In the genomic region with DNA sequence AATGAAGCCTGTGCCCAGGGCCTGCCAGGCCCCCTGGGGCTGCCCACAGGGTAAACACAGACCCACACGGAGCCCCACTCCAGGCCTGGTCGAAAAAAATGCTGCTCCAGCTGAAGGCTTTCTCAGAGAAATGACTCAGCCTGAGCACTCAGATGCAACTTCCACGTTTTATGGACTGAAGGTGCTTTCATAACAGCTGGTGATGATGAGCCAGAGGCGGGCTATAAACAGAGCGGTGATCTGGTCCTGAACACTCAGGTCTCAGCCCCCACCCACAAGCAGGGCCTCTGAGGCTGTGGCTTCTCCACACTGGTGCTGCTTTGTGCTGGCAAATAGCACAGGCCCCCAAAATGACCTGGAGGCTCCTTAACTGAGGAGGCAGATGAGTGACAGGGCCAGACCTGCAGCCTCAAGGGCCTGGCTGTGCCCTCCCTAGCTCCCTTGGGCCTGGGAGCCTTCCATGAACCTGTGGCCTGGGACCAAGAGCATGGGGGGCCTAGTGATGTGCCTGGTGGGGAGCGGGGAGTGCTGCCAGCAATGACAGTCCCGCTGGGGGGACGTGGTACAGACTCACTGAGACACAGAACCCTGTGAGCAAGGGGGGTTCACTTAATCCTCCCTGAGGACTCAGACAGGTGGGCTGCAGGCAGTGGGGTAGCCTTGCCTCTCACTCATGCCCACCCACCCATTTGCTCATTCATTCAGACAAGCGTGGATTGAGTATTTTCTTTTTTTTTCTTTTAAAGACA, we compare ENCODE assay signal across 8 cellular contexts. TPM values are rescaled to one million over a fixed set of nuclear protein-coding genes. Genes with fewer than 3 reads are reported as not detected.
DNase-seq lines count a peak whose midpoint lies in the region; ATAC-seq and TF ChIP-seq lines count a peak whose summit lies in the region.

No MANE protein-coding gene starts in this region.

- no peak for TF ChIP-seq POLR2A in adrenal gland (IDR thresholded peaks at IDR 0.05)

- H3K9me3 Mint-ChIP-seq in naive thymus-derived CD4-positive, alpha-beta T cell = peaks cover 0 to 1% (median 0%) of the 10 kb centered on the region in 11 donors

- POLR2A ChIA-PET in naive thymus-derived CD4-positive, alpha-beta T cell (lab: Charles Lee) = interaction anchor here (0.7 kb wide), 1 partner anchor 396 kb away, joined by 3 read pairs; no protein-coding TSS in a partner anchor

- peak overlapping the region in 1 of 5 donors; percentile 69 for H3K27ac ChIP-seq in adrenal gland
- no peak overlapping the region for H3K27ac ChIP-seq in naive thymus-derived CD4-positive, alpha-beta T cell (ENCODE audit: low read depth, low read length)

- 67 to 88% (median 69%) methylated on average over 4 to 9 of the region's 9 CpGs for WGBS in adrenal gland, 4 donors

- peak; percentile 84 for ATAC-seq in HG02623 (IDR thresholded peaks at IDR 0.05; ENCODE audit: unreplicated experiment)
- ATAC-seq in naive thymus-derived CD4-positive, alpha-beta T cell = peak; percentile 90

- TF ChIP-seq CTCF in adrenal gland (IDR thresholded peaks at IDR 0.05) = no peak

- H3K4me3 ChIP-seq in adrenal gland = no peak overlapping the region
- no peak overlapping the region for H3K4me3 ChIP-seq in naive thymus-derived CD4-positive, alpha-beta T cell (ENCODE audit: low read length)

- no peaks in the 10 kb centered on the region for H3K27me3 Mint-ChIP-seq in naive thymus-derived CD4-positive, alpha-beta T cell

- intact Hi-C loops in adrenal gland (cut with DNase I) = no loop called here
- intact Hi-C loops in naive thymus-derived CD4-positive, alpha-beta T cell (cut with micrococcal nuclease) = no loop called here

- no peaks in the 10 kb centered on the region for H3K27me3 ChIP-seq in adrenal gland
- no peaks in the 10 kb centered on the region for H3K27me3 ChIP-seq in naive thymus-derived CD4-positive, alpha-beta T cell (ENCODE audit: control insufficient read depth in 2 of 2, insufficient read depth in 2 of 2, low read length in 2 of 2)

- H3K36me3 ChIP-seq in adrenal gland (replicated peaks in 1 of 2) = no peaks in the 10 kb centered on the region
- H3K36me3 ChIP-seq in naive thymus-derived CD4-positive, alpha-beta T cell (ENCODE audit: control insufficient read depth in 2 of 3, insufficient read depth in 3 of 3, low read length in 3 of 3) = no peaks in the 10 kb centered on the region

- peak overlapping the region in 1 of 10 donors; percentile 58 for H3K4me3 Mint-ChIP-seq in naive thymus-derived CD4-positive, alpha-beta T cell

- DNase-seq in stimulated activated CD4-positive, alpha-beta T cell treated with anti-CD3 and anti-CD28 coated beads, Interleukin-15, amount 100 ng/mL, for 48 hours (ENCODE audit: low read depth in 2 of 2) = peak; percentile 65
- DNase-seq in stimulated activated CD4-positive, alpha-beta T cell treated with anti-CD3 and anti-CD28 coated beads, Interleukin-4, amount 100 ng/mL, for 4 hours = no peak
- peak; percentile 10 for DNase-seq in NCI-H2171 (lab: John Stamatoyannopoulos, UW)
- peak in 6 of 7 donors; percentile 33 to 58 (median 50) for DNase-seq in adrenal gland
- DNase-seq in naive thymus-derived CD4-positive, alpha-beta T cell = peak in 1 of 9 donors; percentile 61
- no peak for DNase-seq in NCI-H2196 treated with DMSO at 0.1 percent for 48 hours (lab: John Stamatoyannopoulos, UW; ENCODE audit: unreplicated experiment)
- no peak for DNase-seq in putamen (ENCODE audit: low spot score)

- H3K27ac Mint-ChIP-seq in naive thymus-derived CD4-positive, alpha-beta T cell = peak overlapping the region in 1 of 9 donors; percentile 91

- H3K4me1 Mint-ChIP-seq in naive thymus-derived CD4-positive, alpha-beta T cell = peaks cover 0 to 60% (median 6%) of the 10 kb centered on the region in 7 donors

- CTCF ChIA-PET in naive thymus-derived CD4-positive, alpha-beta T cell (lab: Charles Lee) = no interaction called here

- peaks cover 0 to 33% (median 0%) of the 10 kb centered on the region in 5 donors for H3K36me3 Mint-ChIP-seq in naive thymus-derived CD4-positive, alpha-beta T cell

- H3K4me1 ChIP-seq in adrenal gland (replicated peaks in 1 of 2) = peaks cover 0 to 5% of the 10 kb centered on the region in 2 donors
- H3K4me1 ChIP-seq in naive thymus-derived CD4-positive, alpha-beta T cell (ENCODE audit: control insufficient read depth in 2 of 2, insufficient read depth in 2 of 2, low read length in 2 of 2) = peaks cover 0 to under 1% of the 10 kb centered on the region in 2 donors

- no peaks in the 10 kb centered on the region for H3K9me3 ChIP-seq in adrenal gland (replicated peaks in 1 of 3)
- no peaks in the 10 kb centered on the region for H3K9me3 ChIP-seq in naive thymus-derived CD4-positive, alpha-beta T cell (ENCODE audit: control insufficient read depth in 2 of 3, low read length in 3 of 3)

RNA-seq across cellular contexts. Expression of gene FURIN, which starts 23.0 kb away (rescaled TPM):
- 100 to 1,000 TPM in 1 of 8 donors, 10 to 100 TPM in 7; 38.7 to 119 (median 50.0) TPM for total RNA-seq in adrenal gland
- 10 to 100 TPM; 11.5 to 29.3 (median 24.7) TPM for polyA plus RNA-seq in adrenal gland
- total RNA-seq in naive thymus-derived CD4-positive, alpha-beta T cell = 100 to 1,000 TPM in 1 of 5 experiments, 10 to 100 TPM in 4; 31.8 to 516 (median 58.9) TPM
- polyA plus RNA-seq in naive thymus-derived CD4-positive, alpha-beta T cell = 1 to 10 TPM; 2.0 to 4.0 TPM

RNA-seq across cellular contexts. Expression of gene FES, which starts 38.9 kb away (rescaled TPM):
- total RNA-seq in adrenal gland = 10 to 100 TPM; 15.3 to 82.3 (median 27.7) TPM
- polyA plus RNA-seq in adrenal gland = 10 to 100 TPM in 2 of 3 donors, 1 to 10 TPM in 1; 2.3 to 32.9 (median 19.5) TPM
- 10 to 100 TPM in 2 of 5 experiments, 1 to 10 TPM in 3; 2.3 to 78.6 (median 9.1) TPM for total RNA-seq in naive thymus-derived CD4-positive, alpha-beta T cell
- not detected for polyA plus RNA-seq in naive thymus-derived CD4-positive, alpha-beta T cell

RNA-seq across cellular contexts. Expression of gene MAN2A2, which starts 57.7 kb away (rescaled TPM):
- 10 to 100 TPM; 52.3 to 94.6 (median 68.5) TPM for total RNA-seq in adrenal gland
- 10 to 100 TPM; 26.5 to 83.3 (median 46.2) TPM for polyA plus RNA-seq in adrenal gland
- total RNA-seq in naive thymus-derived CD4-positive, alpha-beta T cell = 100 to 1,000 TPM; 117 to 171 (median 149) TPM
- polyA plus RNA-seq in naive thymus-derived CD4-positive, alpha-beta T cell = 1 to 10 TPM; 7.1 to 8.4 TPM

Comparison
In these comparisons a context has a peak if more than half of its experiments do, and no peak if none do; other contexts are left out.
1. DNase-seq: peak in stimulated activated CD4-positive, alpha-beta T cell treated with anti-CD3 and anti-CD28 coated beads, Interleukin-15, amount 100 ng/mL, for 48 hours (2 of 2), NCI-H2171 (single experiment) and adrenal gland (6 of 7); none in stimulated activated CD4-positive, alpha-beta T cell treated with anti-CD3 and anti-CD28 coated beads, Interleukin-4, amount 100 ng/mL, for 4 hours (0 of 2), NCI-H2196 treated with DMSO at 0.1 percent for 48 hours (single experiment) and putamen (single experiment).